In the genomic region with DNA sequence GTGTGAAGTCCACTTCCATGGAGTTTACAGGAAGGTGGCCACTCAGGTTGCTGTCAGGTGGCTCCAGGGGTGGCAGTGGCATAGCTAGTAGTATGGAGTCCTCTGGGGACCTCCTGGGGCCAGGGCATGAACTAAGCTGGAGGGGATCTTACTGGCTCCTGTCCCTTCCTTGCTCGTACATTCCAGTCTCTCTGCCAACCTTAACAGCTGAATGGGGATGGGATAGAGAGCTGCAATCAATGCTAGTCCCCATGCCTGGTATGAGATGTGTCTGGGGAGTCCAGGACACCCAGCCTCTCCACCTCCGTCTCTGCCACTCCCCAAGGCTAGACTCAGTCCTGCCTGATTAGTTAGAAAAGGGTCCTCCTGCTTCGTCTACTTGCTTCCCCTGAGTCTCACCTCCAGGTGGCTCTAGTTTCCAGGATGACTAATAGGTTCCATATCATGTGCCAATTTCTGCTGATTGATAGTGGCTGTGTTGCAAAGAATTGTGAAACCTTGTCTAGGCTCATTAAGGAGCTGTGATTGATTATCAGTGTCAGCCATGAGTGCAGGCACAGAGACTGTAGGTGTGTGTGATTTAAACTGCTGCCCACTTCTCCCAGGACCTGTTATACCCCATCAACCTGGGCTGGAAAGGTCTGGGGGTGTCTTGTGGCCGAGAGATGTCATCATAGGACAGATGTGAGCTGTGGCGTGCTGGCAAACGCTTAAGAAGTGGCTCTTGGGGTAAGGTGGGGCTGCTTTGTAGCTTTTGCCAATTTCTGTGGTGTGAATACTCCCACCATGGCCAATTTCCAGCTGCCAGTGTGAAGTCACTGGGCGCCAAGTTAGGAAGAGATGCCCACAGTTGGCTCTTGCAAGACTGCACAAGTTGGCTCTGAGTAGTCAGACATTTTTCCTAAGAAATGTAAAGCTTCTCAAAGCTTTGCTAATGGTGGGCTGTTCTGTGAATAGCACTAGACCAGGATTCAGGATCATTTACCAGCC, we compare ENCODE assay signal across 8 cellular contexts. TPM values are rescaled to one million over a fixed set of nuclear protein-coding genes. Genes with fewer than 3 reads are reported as not detected.
DNase-seq lines count a peak whose midpoint lies in the region; ATAC-seq and TF ChIP-seq lines count a peak whose summit lies in the region.

No MANE protein-coding gene starts in this region.

- no peaks in the 10 kb centered on the region for H3K9me2 ChIP-seq in MM.1S (replicated peaks; ENCODE audit: insufficient read depth, low read length)

- H4K20me1 ChIP-seq in DND-41 (ENCODE audit: insufficient read depth, low read length) (peaks cover 2% of the 10 kb centered on the region; the same call in 1 of the 2 replicates), MM.1S (ENCODE audit: insufficient read depth, low read length) (no peaks in the 10 kb centered on the region), smooth muscle cell (ENCODE audit: low read depth) (no peaks in the 10 kb centered on the region)

- H3K79me2 ChIP-seq in DND-41 (ENCODE audit: insufficient read depth, low read length) (no peaks in the 10 kb centered on the region), MM.1S (ENCODE audit: low read length) (no peaks in the 10 kb centered on the region), smooth muscle cell (ENCODE audit: low read depth) (no peaks in the 10 kb centered on the region)

- TF ChIP-seq CTCF in DND-41 (IDR thresholded peaks at IDR 0.05; ENCODE audit: borderline replicate concordance, extremely low read depth, low read length, poor library complexity, severe bottlenecking), result peak; percentile 21
- peak; percentile 42 for TF ChIP-seq CTCF in astrocyte of the spinal cord (IDR thresholded peaks at IDR 0.05; ENCODE audit: low read depth, low read length)
- no peak for TF ChIP-seq CTCF in MM.1S (IDR thresholded peaks at IDR 0.05; ENCODE audit: low read length)
- TF ChIP-seq CTCF in smooth muscle cell (IDR thresholded peaks at IDR 0.05; ENCODE audit: borderline replicate concordance, insufficient read depth, poor library complexity, severe bottlenecking), result no peak

- DNase-seq in DND-41 (no peak), KBM-7 (peak; percentile 19), astrocyte of the spinal cord (ENCODE audit: low read depth, low spot score) (peak; percentile 83), myocyte (ENCODE audit: low read depth) (peak; percentile 72), hypothalamus (lab: John Stamatoyannopoulos, UW) (no peak), MM.1S (no peak), smooth muscle cell (lab: John Stamatoyannopoulos, UW; ENCODE audit: unreplicated experiment) (no peak)

- H3K27ac ChIP-seq in DND-41 (ENCODE audit: low read length) (no peak overlapping the region), MM.1S (ENCODE audit: low read length) (no peak overlapping the region), smooth muscle cell (ENCODE audit: low read depth) (no peak overlapping the region)

- H3K4me2 ChIP-seq in DND-41 (ENCODE audit: insufficient read depth, low read length) (no peak overlapping the region), MM.1S (ENCODE audit: low read depth, low read length) (no peak overlapping the region), smooth muscle cell (no peak overlapping the region)

- ATAC-seq in DND-41 (ENCODE audit: insufficient read depth, low read depth), result no peak
- ATAC-seq in GM18858 (IDR thresholded peaks at IDR 0.05; ENCODE audit: unreplicated experiment), result no peak

- H3K9me3 ChIP-seq in DND-41 (ENCODE audit: insufficient read depth, low read length, severe bottlenecking) (no peaks in the 10 kb centered on the region), MM.1S (replicated peaks; ENCODE audit: insufficient read depth, low read length) (no peaks in the 10 kb centered on the region), smooth muscle cell (replicated peaks; ENCODE audit: low read depth) (no peaks in the 10 kb centered on the region)

- H2AFZ ChIP-seq in DND-41 (ENCODE audit: low read depth, low read length), result no peak overlapping the region
- no peak overlapping the region for H2AFZ ChIP-seq in MM.1S (ENCODE audit: low read length)
- H2AFZ ChIP-seq in smooth muscle cell (ENCODE audit: low read depth), result no peak overlapping the region

- H3K4me1 ChIP-seq in DND-41 (ENCODE audit: insufficient read depth, low read length) (no peaks in the 10 kb centered on the region), MM.1S (ENCODE audit: low read length) (no peaks in the 10 kb centered on the region), smooth muscle cell (ENCODE audit: low read depth) (peaks cover 18% of the 10 kb centered on the region)

- H3K9ac ChIP-seq in DND-41 (ENCODE audit: low read depth, low read length) (no peak overlapping the region), MM.1S (ENCODE audit: low read length) (no peak overlapping the region), smooth muscle cell (ENCODE audit: low read depth) (no peak overlapping the region)

- WGBS in smooth muscle cell (ENCODE audit: low lambda C conversion rate), result 68% methylated on average over 7 of the region's 7 CpGs

- H3K27me3 ChIP-seq in DND-41 (ENCODE audit: insufficient read depth, low read length, poor library complexity) (peaks cover 2% of the 10 kb centered on the region), MM.1S (replicated peaks; ENCODE audit: insufficient read depth, low read length) (peaks cover 33% of the 10 kb centered on the region), smooth muscle cell (ENCODE audit: low read depth) (no peaks in the 10 kb centered on the region)

- no peaks in the 10 kb centered on the region for H3F3A ChIP-seq in MM.1S (ENCODE audit: insufficient read depth, low read length)
- H3F3A ChIP-seq in smooth muscle cell (ENCODE audit: low read depth), result peaks cover 9% of the 10 kb centered on the region

- H3K4me3 ChIP-seq in DND-41 (ENCODE audit: low read depth in 1 of 2, low read length in 2 of 2), result no peak overlapping the region
- H3K4me3 ChIP-seq in astrocyte of the spinal cord (ENCODE audit: low read depth, low read length), result no peak overlapping the region
- H3K4me3 ChIP-seq in MM.1S (ENCODE audit: low read length), result no peak overlapping the region
- no peak overlapping the region for H3K4me3 ChIP-seq in smooth muscle cell

- H3K36me3 ChIP-seq in DND-41 (ENCODE audit: insufficient read depth, low read length) (no peaks in the 10 kb centered on the region), MM.1S (replicated peaks; ENCODE audit: insufficient read depth, low read length) (no peaks in the 10 kb centered on the region), smooth muscle cell (ENCODE audit: low read depth) (no peaks in the 10 kb centered on the region)

- in situ Hi-C loops in KBM-7 (cut with MboI; ENCODE audit: low pct_unique_long_range_greater_than_20kb, low sequenced_read_pairs) (no loop called here), astrocyte of the spinal cord (cut with HindIII; ENCODE audit: low sequenced_read_pairs) (no loop called here)

RNA-seq across cellular contexts. Expression of a gene that starts 59.8 kb away (rescaled TPM):
- total RNA-seq in myocyte (17.3 and 31.0 TPM in 2 replicates), smooth muscle cell (4.9 and 6.1 TPM in 2 replicates)
- polyA plus RNA-seq in myocyte (2012), result 3.4 TPM
- polyA plus RNA-seq in smooth muscle cell, result 11.6 and 15.0 TPM in 2 replicates

Comparison
In these comparisons a context has a peak if more than half of its experiments do, and no peak if none do; other contexts are left out.
1. DNase-seq: peak in KBM-7 (single experiment), astrocyte of the spinal cord (single experiment) and myocyte (single experiment); none in DND-41 (single experiment), hypothalamus (0 of 51), MM.1S (single experiment) and smooth muscle cell (single experiment).
2. CTCF ChIP-seq: peak in DND-41 (single experiment) and astrocyte of the spinal cord (single experiment); none in MM.1S (single experiment) and smooth muscle cell (single experiment).